Comparison of ENCODE assay signal across 20 cellular contexts in the genomic region with DNA sequence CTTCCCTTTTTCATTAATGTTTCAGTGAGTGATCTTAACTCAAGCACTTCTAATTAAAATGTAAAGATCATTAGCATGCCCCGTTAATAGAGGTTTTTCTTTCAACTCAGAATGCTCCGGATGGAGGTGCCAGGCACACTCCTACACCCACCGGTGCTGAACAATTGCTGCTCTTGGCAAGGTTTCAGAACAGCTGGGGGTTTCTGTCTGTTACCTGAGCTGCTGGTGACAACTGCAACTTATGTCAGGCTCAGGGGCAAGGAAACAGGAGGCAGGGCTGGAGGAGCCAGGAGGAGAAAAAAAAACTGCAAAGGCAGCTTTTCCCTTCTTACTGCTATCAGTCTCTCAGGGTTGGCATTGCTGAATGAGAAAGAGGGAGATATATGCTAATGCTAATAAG.
DNase-seq lines count a peak whose midpoint lies in the region; ATAC-seq and TF ChIP-seq lines count a peak whose summit lies in the region.
"Had no signal": no experiment of that assay in that cellular context is flagged by ENCODE, and none has a peak within 500 bp of the region (broad histone marks: within the 10 kb centered on the region; RNA-seq: fewer than 3 reads in every experiment).

No MANE protein-coding gene starts in this region.

- no peak for TF ChIP-seq CTCF in suprapubic skin (IDR thresholded peaks at IDR 0.05)
- no peak for TF ChIP-seq CTCF in SK-N-SH (IDR thresholded peaks at IDR 0.05)

- H4K20me1 ChIP-seq in SK-N-SH (ENCODE audit: insufficient read depth), result no peaks in the 10 kb centered on the region

- H3K9me3 ChIP-seq in SJCRH30 (replicated peaks) (no peaks in the 10 kb centered on the region), suprapubic skin (no peaks in the 10 kb centered on the region), SK-N-SH (no peaks in the 10 kb centered on the region)
- H3K9me3 ChIP-seq: tibial nerve had no signal

- no peak for TF ChIP-seq POLR2A in suprapubic skin (IDR thresholded peaks at IDR 0.05)

- H3K9me2 ChIP-seq in SK-N-SH, result no peaks in the 10 kb centered on the region

- WGBS in suprapubic skin, result 42% methylated on average over 3 of the region's 3 CpGs
- 8% methylated on average over 3 of the region's 3 CpGs for WGBS in SK-N-SH (ENCODE audit: low lambda C conversion rate)

- CTCF ChIA-PET in SK-N-SH (lab: Yijun Ruan, JAX), result no interaction called here

- H3K27ac ChIP-seq in SJCRH30 (no peak overlapping the region), suprapubic skin (peak overlapping the region; percentile 31), SK-N-SH (ENCODE audit: low read depth in 2 of 2, low read length in 1 of 2) (no peak overlapping the region)
- H3K27ac ChIP-seq: SK-N-MC, tibial nerve had no signal

- POLR2A ChIA-PET in SK-N-SH (lab: Yijun Ruan, JAX), result no interaction called here

- no peak for ATAC-seq in HG03565 (IDR thresholded peaks at IDR 0.05; ENCODE audit: unreplicated experiment)
- ATAC-seq: PC-3 had no signal

- peak; percentile 47 for DNase-seq in NCI-H1436 (lab: John Stamatoyannopoulos, UW)
- no peak for DNase-seq in NCI-H1436 treated with DMSO at 0.1 percent for 48 hours (lab: John Stamatoyannopoulos, UW)
- DNase-seq in NCI-H2081 treated with DMSO at 0.1 percent for 48 hours (lab: John Stamatoyannopoulos, UW), result peak; percentile 38
- peak; percentile 72 to 86 for DNase-seq in SJCRH30
- no peak for DNase-seq in suprapubic skin (ENCODE audit: low spot score in 2 of 2)
- DNase-seq in SK-N-SH, result no peak
- no peak for DNase-seq in T-helper 9 cell
- DNase-seq: 8988T; activated CD4-positive, alpha-beta T cell treated with anti-CD3 and anti-CD28 coated beads for 48 hours; activated CD8-positive, alpha-beta memory T cell treated with anti-CD3 and anti-CD28 coated beads, Interleukin-2, amount 50 U/mL, for 48 hours; activated naive CD4-positive, alpha-beta T cell; anterior cingulate cortex; cerebellar nuclear complex; effector CD8-positive, alpha-beta T cell; HCEC 1CT; kidney; PC-3 had no signal

- H3K4me2 ChIP-seq in SK-N-SH, result no peak overlapping the region

- no peak overlapping the region for H3K4me3 ChIP-seq in SJCRH30
- no peak overlapping the region for H3K4me3 ChIP-seq in suprapubic skin
- H3K4me3 ChIP-seq in SK-N-SH (ENCODE audit: low read depth in 2 of 2, low read length in 1 of 2), result no peak overlapping the region
- H3K4me3 ChIP-seq: SK-N-MC, tibial nerve had no signal

- no peak overlapping the region for H3K9ac ChIP-seq in SK-N-SH

- TF ChIP-seq EP300 in suprapubic skin (IDR thresholded peaks at IDR 0.05), result no peak
- no peak for TF ChIP-seq EP300 in SK-N-SH (IDR thresholded peaks at IDR 0.05; ENCODE audit: borderline replicate concordance in 1 of 2, low read depth in 1 of 2, low read length in 1 of 2)

- H3K79me2 ChIP-seq in SK-N-SH (ENCODE audit: insufficient read depth), result no peaks in the 10 kb centered on the region

- no peaks in the 10 kb centered on the region for H3K36me3 ChIP-seq in SJCRH30
- no peaks in the 10 kb centered on the region for H3K36me3 ChIP-seq in suprapubic skin
- no peaks in the 10 kb centered on the region for H3K36me3 ChIP-seq in SK-N-SH (replicated peaks in 1 of 2; ENCODE audit: control insufficient read depth in 1 of 2, insufficient read depth in 2 of 2, low read length in 1 of 2)
- H3K36me3 ChIP-seq: tibial nerve had no signal

- no peak overlapping the region for H2AFZ ChIP-seq in SK-N-SH (ENCODE audit: low read depth)

- no peaks in the 10 kb centered on the region for H3F3A ChIP-seq in SK-N-SH (replicated peaks; ENCODE audit: insufficient read depth)

- TF ChIP-seq RAD21 in SK-N-SH (IDR thresholded peaks at IDR 0.05; ENCODE audit: low read length), result no peak

- no peaks in the 10 kb centered on the region for H3K27me3 ChIP-seq in SJCRH30
- no peaks in the 10 kb centered on the region for H3K27me3 ChIP-seq in suprapubic skin
- no peaks in the 10 kb centered on the region for H3K27me3 ChIP-seq in SK-N-SH (ENCODE audit: insufficient read depth)
- H3K27me3 ChIP-seq: tibial nerve had no signal

- H3K4me1 ChIP-seq in SJCRH30 (peaks cover 12% of the 10 kb centered on the region), suprapubic skin (peaks cover 4% of the 10 kb centered on the region), SK-N-SH (ENCODE audit: control insufficient read depth in 1 of 2, insufficient read depth in 2 of 2, low read depth in 1 of 2, low read length in 1 of 2) (no peaks in the 10 kb centered on the region)
- H3K4me1 ChIP-seq: tibial nerve had no signal

TF ChIP-seq in SK-N-SH, 30 proteins besides CTCF, POLR2A, EP300 and RAD21:
- TF ChIP-seq, protein P1, sequence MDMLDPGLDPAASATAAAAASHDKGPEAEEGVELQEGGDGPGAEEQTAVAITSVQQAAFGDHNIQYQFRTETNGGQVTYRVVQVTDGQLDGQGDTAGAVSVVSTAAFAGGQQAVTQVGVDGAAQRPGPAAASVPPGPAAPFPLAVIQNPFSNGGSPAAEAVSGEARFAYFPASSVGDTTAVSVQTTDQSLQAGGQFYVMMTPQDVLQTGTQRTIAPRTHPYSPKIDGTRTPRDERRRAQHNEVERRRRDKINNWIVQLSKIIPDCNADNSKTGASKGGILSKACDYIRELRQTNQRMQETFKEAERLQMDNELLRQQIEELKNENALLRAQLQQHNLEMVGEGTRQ (IDR thresholded peaks at IDR 0.05; ENCODE audit: borderline replicate concordance, low read depth, low read length), result no peak
- TF ChIP-seq YY1 (IDR thresholded peaks at IDR 0.05; ENCODE audit: low read depth) (no peak), ELF1 (IDR thresholded peaks at IDR 0.05) (no peak), RFX5 (IDR thresholded peaks at IDR 0.05; ENCODE audit: low read length) (no peak), MXI1 (IDR thresholded peaks at IDR 0.05; ENCODE audit: low read depth, low read length) (no peak), NRF1 (IDR thresholded peaks at IDR 0.05; ENCODE audit: low read depth, low read length) (no peak), GABPA (IDR thresholded peaks at IDR 0.05; ENCODE audit: low read depth) (no peak), NFIC (IDR thresholded peaks at IDR 0.05; ENCODE audit: borderline replicate concordance) (no peak), POLR2AphosphoS5 (IDR thresholded peaks at IDR 0.05; ENCODE audit: low read depth, low read length) (no peak), MEF2A (IDR thresholded peaks at IDR 0.05; ENCODE audit: borderline replicate concordance, low read depth) (no peak), FOSL2 (IDR thresholded peaks at IDR 0.05; ENCODE audit: borderline replicate concordance, low read depth) (no peak), CHD2 (IDR thresholded peaks at IDR 0.05; ENCODE audit: low read length, partially characterized antibody) (no peak)
- TF ChIP-seq, protein P2, sequence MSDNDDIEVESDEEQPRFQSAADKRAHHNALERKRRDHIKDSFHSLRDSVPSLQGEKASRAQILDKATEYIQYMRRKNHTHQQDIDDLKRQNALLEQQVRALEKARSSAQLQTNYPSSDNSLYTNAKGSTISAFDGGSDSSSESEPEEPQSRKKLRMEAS (IDR thresholded peaks at IDR 0.05; ENCODE audit: low read depth), result no peak
- TF ChIP-seq, protein P3, sequence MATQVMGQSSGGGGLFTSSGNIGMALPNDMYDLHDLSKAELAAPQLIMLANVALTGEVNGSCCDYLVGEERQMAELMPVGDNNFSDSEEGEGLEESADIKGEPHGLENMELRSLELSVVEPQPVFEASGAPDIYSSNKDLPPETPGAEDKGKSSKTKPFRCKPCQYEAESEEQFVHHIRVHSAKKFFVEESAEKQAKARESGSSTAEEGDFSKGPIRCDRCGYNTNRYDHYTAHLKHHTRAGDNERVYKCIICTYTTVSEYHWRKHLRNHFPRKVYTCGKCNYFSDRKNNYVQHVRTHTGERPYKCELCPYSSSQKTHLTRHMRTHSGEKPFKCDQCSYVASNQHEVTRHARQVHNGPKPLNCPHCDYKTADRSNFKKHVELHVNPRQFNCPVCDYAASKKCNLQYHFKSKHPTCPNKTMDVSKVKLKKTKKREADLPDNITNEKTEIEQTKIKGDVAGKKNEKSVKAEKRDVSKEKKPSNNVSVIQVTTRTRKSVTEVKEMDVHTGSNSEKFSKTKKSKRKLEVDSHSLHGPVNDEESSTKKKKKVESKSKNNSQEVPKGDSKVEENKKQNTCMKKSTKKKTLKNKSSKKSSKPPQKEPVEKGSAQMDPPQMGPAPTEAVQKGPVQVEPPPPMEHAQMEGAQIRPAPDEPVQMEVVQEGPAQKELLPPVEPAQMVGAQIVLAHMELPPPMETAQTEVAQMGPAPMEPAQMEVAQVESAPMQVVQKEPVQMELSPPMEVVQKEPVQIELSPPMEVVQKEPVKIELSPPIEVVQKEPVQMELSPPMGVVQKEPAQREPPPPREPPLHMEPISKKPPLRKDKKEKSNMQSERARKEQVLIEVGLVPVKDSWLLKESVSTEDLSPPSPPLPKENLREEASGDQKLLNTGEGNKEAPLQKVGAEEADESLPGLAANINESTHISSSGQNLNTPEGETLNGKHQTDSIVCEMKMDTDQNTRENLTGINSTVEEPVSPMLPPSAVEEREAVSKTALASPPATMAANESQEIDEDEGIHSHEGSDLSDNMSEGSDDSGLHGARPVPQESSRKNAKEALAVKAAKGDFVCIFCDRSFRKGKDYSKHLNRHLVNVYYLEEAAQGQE (IDR thresholded peaks at IDR 0.05; ENCODE audit: low read depth, low read length), result no peak
- TF ChIP-seq, protein P4, sequence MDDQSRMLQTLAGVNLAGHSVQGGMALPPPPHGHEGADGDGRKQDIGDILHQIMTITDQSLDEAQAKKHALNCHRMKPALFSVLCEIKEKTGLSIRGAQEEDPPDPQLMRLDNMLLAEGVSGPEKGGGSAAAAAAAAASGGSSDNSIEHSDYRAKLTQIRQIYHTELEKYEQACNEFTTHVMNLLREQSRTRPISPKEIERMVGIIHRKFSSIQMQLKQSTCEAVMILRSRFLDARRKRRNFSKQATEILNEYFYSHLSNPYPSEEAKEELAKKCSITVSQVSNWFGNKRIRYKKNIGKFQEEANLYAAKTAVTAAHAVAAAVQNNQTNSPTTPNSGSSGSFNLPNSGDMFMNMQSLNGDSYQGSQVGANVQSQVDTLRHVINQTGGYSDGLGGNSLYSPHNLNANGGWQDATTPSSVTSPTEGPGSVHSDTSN (IDR thresholded peaks at IDR 0.05), result no peak

Comparison
In these comparisons a context has a peak if more than half of its experiments do, and no peak if none do; other contexts are left out.
1. DNase-seq: peak in NCI-H1436 (single experiment), NCI-H2081 treated with DMSO at 0.1 percent for 48 hours (single experiment) and SJCRH30 (2 of 2); none in NCI-H1436 treated with DMSO at 0.1 percent for 48 hours (single experiment), suprapubic skin (0 of 2), SK-N-SH (single experiment) and T-helper 9 cell (single experiment).